10 cellular contexts compared by ENCODE assay signal in the genomic region with DNA sequence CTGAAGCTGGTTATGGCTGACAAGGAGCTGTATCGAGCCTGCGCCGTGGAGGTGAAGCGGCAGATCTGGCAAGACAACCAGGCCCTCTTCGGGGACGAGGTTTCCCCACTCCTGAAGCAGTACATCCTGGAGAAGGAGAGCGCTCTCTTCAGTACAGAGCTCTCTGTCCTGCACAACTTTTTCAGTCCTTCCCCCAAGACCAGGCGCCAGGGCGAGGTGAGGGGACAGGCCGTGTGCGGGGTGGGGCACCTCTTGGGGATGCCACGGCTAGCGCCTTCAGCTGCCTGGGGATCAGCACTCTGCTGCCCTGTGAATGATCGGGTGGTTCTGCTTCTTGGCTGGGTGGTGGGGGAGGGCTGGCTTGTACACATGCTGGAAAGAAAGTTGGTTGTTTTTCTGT. TPM values are rescaled to one million over a fixed set of nuclear protein-coding genes. Genes with fewer than 3 reads are reported as not detected.
A peak's percentile ranks its signal among the peaks of the same experiment; 100 is the strongest.
DNase-seq lines count a peak whose midpoint lies in the region; ATAC-seq and TF ChIP-seq lines count a peak whose summit lies in the region.
"Had no signal": no experiment of that assay in that cellular context is flagged by ENCODE, and none has a peak within 500 bp of the region (broad histone marks: within the 10 kb centered on the region; RNA-seq: fewer than 3 reads in every experiment).

No MANE protein-coding gene starts in this region.

- TF ChIP-seq CTCF in heart right ventricle (IDR thresholded peaks at IDR 0.05) (no peak), WI38 (IDR thresholded peaks at IDR 0.05; ENCODE audit: low read depth, low read length) (no peak), fibroblast of mammary gland (conservative IDR thresholded peaks at IDR 0.05; ENCODE audit: control insufficient read depth, insufficient read depth, low read depth, low read length) (no peak)

- H3K27ac ChIP-seq in heart right ventricle (no peak overlapping the region), subcutaneous abdominal adipose tissue (ENCODE audit: low read depth, low read length) (no peak overlapping the region)

- WGBS in heart right ventricle, 2 donors: 93 to 94% methylated on average over 14 of the region's 14 CpGs

- H3K4me3 ChIP-seq in heart right ventricle: peak overlapping the region in 7 of 10 donors; percentile 96 to 100 (median 99)
- H3K4me3 ChIP-seq in WI38 (ENCODE audit: low read depth, low read length): peak overlapping the region; percentile 93
- H3K4me3 ChIP-seq in fibroblast of mammary gland (ENCODE audit: control insufficient read depth, low read depth, low read length): peak overlapping the region; percentile 87
- peak overlapping the region in 4 of 5 donors; percentile 81 to 95 (median 87) for H3K4me3 ChIP-seq in subcutaneous abdominal adipose tissue (ENCODE audit: low read depth in 1 of 5, low read length in 5 of 5)

- H3K9me3 ChIP-seq in heart right ventricle (no peaks in the 10 kb centered on the region), subcutaneous abdominal adipose tissue (ENCODE audit: control insufficient read depth in 5 of 5, low read length in 5 of 5) (no peaks in the 10 kb centered on the region)

- ATAC-seq in heart right ventricle (no peak), left cardiac atrium (no peak), HG02571 (IDR thresholded peaks at IDR 0.05; ENCODE audit: unreplicated experiment) (no peak), GM21360 (IDR thresholded peaks at IDR 0.05; ENCODE audit: unreplicated experiment) (no peak)

- no peak for DNase-seq in heart right ventricle
- DNase-seq in left cardiac atrium: no peak
- DNase-seq in fibroblast of mammary gland (ENCODE audit: low read depth): no peak
- no peak for DNase-seq in NCI-H1930 (lab: John Stamatoyannopoulos, UW)
- DNase-seq: NCI-H526 treated with DMSO at 0.1 percent for 48 hours had no signal

- H3K36me3 ChIP-seq in heart right ventricle: peaks cover 0 to 49% (median 16%) of the 10 kb centered on the region in 9 donors
- peaks cover 0 to 19% (median 17%) of the 10 kb centered on the region in 5 donors for H3K36me3 ChIP-seq in subcutaneous abdominal adipose tissue (ENCODE audit: control insufficient read depth in 5 of 5, insufficient read depth in 5 of 5, low read length in 5 of 5)

- peak overlapping the region in 3 of 5 donors; percentile 26 to 94 (median 39) for H3K9ac ChIP-seq in subcutaneous abdominal adipose tissue (ENCODE audit: low read length in 5 of 5)

- H3K27me3 ChIP-seq in heart right ventricle (no peaks in the 10 kb centered on the region), subcutaneous abdominal adipose tissue (ENCODE audit: control insufficient read depth in 5 of 5, insufficient read depth in 4 of 5, low read length in 5 of 5) (no peaks in the 10 kb centered on the region)

- intact Hi-C loops in heart right ventricle (cut with DNase I): no loop called here
- intact Hi-C loops in left cardiac atrium (cut with DNase I): no loop called here

- H3K4me1 ChIP-seq in heart right ventricle: peaks cover 11 to 30% (median 25%) of the 10 kb centered on the region in 9 donors
- peaks cover 7 to 32% (median 30%) of the 10 kb centered on the region in 5 donors for H3K4me1 ChIP-seq in subcutaneous abdominal adipose tissue (ENCODE audit: control insufficient read depth in 5 of 5, insufficient read depth in 5 of 5, low read length in 5 of 5)

RNA-seq across cellular contexts. Expression of a gene that starts 1.7 kb away (rescaled TPM):
- total RNA-seq in heart right ventricle (10 to 100 TPM; 31.6 to 47.1 (median 39.2) TPM), left cardiac atrium (10 to 100 TPM; 35.1 to 38.1 TPM)
- polyA plus RNA-seq in heart right ventricle: 10 to 100 TPM; 31.5 to 52.9 TPM

RNA-seq across cellular contexts. Expression of a gene that starts 5.8 kb away (rescaled TPM):
- total RNA-seq in heart right ventricle (under 1 TPM in 3 of 10 donors, not detected in 7; 0.24 to 0.32 (median 0.32) TPM), left cardiac atrium (under 1 TPM in 1 of 2 donors, not detected in 1; 0.59 TPM)
- under 1 TPM in 1 of 2 donors, not detected in 1; 0.44 TPM for polyA plus RNA-seq in heart right ventricle
- total RNA-seq: mucosa of gallbladder had no signal

RNA-seq across cellular contexts. Expression of a gene that starts 15.8 kb away (rescaled TPM):
- total RNA-seq in heart right ventricle: 100 to 1,000 TPM; 211 to 495 (median 330) TPM
- 100 to 1,000 TPM; 522 to 992 TPM for polyA plus RNA-seq in heart right ventricle
- 100 to 1,000 TPM; 324 to 437 TPM for total RNA-seq in left cardiac atrium

RNA-seq across cellular contexts. Expression of a gene that starts 20.7 kb away (rescaled TPM):
- total RNA-seq in heart right ventricle: 10 to 100 TPM; 15.2 to 21.5 (median 16.8) TPM
- 10 to 100 TPM in 1 of 2 donors, 1 to 10 TPM in 1; 4.7 to 11.5 TPM for polyA plus RNA-seq in heart right ventricle
- total RNA-seq in left cardiac atrium: 1 to 10 TPM; 6.2 to 9.4 TPM

RNA-seq across cellular contexts. Expression of a gene that starts 26.1 kb away (rescaled TPM):
- not detected for total RNA-seq in heart right ventricle
- polyA plus RNA-seq in heart right ventricle: not detected
- not detected for total RNA-seq in left cardiac atrium
